ENCODE assay signal across 18 cellular contexts in the genomic region with DNA sequence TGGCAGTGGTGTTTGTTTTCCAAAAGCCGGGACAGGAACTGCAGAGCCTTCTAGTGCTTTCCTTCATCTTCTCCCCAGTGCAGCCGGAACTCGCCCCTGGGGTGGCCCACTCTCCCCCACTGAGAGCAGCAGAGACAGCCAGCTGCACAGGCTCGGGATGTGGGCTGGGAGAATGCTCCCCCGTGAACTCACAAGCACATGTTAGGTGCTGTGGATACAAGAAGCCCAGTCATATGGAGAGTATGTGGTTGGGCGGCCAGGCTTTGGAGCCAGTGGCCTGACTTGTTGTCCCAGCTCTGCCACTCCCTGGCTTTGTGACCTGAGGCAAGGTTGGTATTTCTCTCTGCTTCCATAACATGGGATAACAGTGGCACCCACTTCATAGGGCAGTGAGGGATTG. TPM values are rescaled to one million over a fixed set of nuclear protein-coding genes. Genes with fewer than 3 reads are reported as not detected.
A peak's percentile ranks its signal among the peaks of the same experiment; 100 is the strongest.
DNase-seq lines count a peak whose midpoint lies in the region; ATAC-seq, FAIRE-seq and TF ChIP-seq lines count a peak whose summit lies in the region.
"Had no signal": no experiment of that assay in that cellular context is flagged by ENCODE, and none has a peak within 500 bp of the region (broad histone marks: within the 10 kb centered on the region; RNA-seq: fewer than 3 reads in every experiment).

No MANE protein-coding gene starts in this region.

- H3K4me2 ChIP-seq in neural progenitor cell = no peak overlapping the region

- TF ChIP-seq CTCF in AG10803 (conservative IDR thresholded peaks at IDR 0.05; ENCODE audit: low read length) (no peak), neural progenitor cell (IDR thresholded peaks at IDR 0.05) (no peak), spleen (IDR thresholded peaks at IDR 0.05 in 8 of 11, conservative IDR thresholded peaks at IDR 0.05 in 3 of 11) (no peak)

- H3K36me3 ChIP-seq in SJSA1 (no peaks in the 10 kb centered on the region), neural progenitor cell (no peaks in the 10 kb centered on the region), spleen (no peaks in the 10 kb centered on the region)

- H3K4me3 ChIP-seq in AG10803 (ENCODE audit: low read length) = no peak overlapping the region
- no peak overlapping the region for H3K4me3 ChIP-seq in SJSA1
- H3K4me3 ChIP-seq in neural progenitor cell = no peak overlapping the region
- no peak overlapping the region for H3K4me3 ChIP-seq in spleen

- H4K20me1 ChIP-seq in neural progenitor cell (ENCODE audit: low read depth) = no peaks in the 10 kb centered on the region

- no peak overlapping the region for H2AFZ ChIP-seq in neural progenitor cell (replicated peaks)

- TF ChIP-seq POLR2A in spleen (IDR thresholded peaks at IDR 0.05) (no peak), GM12892 (IDR thresholded peaks at IDR 0.05; ENCODE audit: low read depth, low read length) (no peak)

- no peaks in the 10 kb centered on the region for H3K9me3 ChIP-seq in SJSA1 (replicated peaks)
- H3K9me3 ChIP-seq in neural progenitor cell (ENCODE audit: low read depth) = no peaks in the 10 kb centered on the region
- H3K9me3 ChIP-seq in spleen = no peaks in the 10 kb centered on the region

- 72 to 92% (median 84%) methylated on average over 6 of the region's 6 CpGs for WGBS in spleen, 5 donors

- H3K4me1 ChIP-seq in SJSA1 (replicated peaks) = peaks cover 14% of the 10 kb centered on the region
- no peaks in the 10 kb centered on the region for H3K4me1 ChIP-seq in neural progenitor cell
- H3K4me1 ChIP-seq in spleen = peaks cover 3 to 37% (median 25%) of the 10 kb centered on the region in 6 donors

- no peaks in the 10 kb centered on the region for H3K27me3 ChIP-seq in SJSA1 (replicated peaks)
- peaks cover 3% of the 10 kb centered on the region for H3K27me3 ChIP-seq in neural progenitor cell
- no peaks in the 10 kb centered on the region for H3K27me3 ChIP-seq in spleen (replicated peaks in 1 of 7)

- no peak overlapping the region for H3K9ac ChIP-seq in neural progenitor cell

- ATAC-seq in HG03439 (IDR thresholded peaks at IDR 0.05; ENCODE audit: unreplicated experiment) = no peak

- H3K27ac Mint-ChIP-seq in neural progenitor cell = peak overlapping the region; percentile 47
- H3K27ac Mint-ChIP-seq: activated CD4-positive, alpha-beta memory T cell treated with anti-CD3 and anti-CD28 coated beads, Interleukin-2, amount 10 ng/mL, durations not matched to agents 7 days and 5 days; activated T-helper 2 cell treated with anti-CD3 and anti-CD28 coated beads, Interferon-gamma antibody, Interleukin-2, Interleukin-4, amounts not matched to agents 10 μg/mL and 5 μg/mL and 100 μg/mL, durations not matched to agents 14 hours and 24 hours and 36 hours; memory B cell had no signal

- intact Hi-C loops in spleen (cut with DNase I; ENCODE audit: low total_unique reads) = no loop called here

- H3K4me1 Mint-ChIP-seq in neural progenitor cell = peaks cover 15% of the 10 kb centered on the region

- H3K27me3 Mint-ChIP-seq in neural progenitor cell (ENCODE audit: insufficient read depth, low read depth) = peaks cover 8% of the 10 kb centered on the region

- no peaks in the 10 kb centered on the region for H3K9me3 Mint-ChIP-seq in neural progenitor cell
- H3K9me3 Mint-ChIP-seq: activated CD4-positive, alpha-beta memory T cell treated with anti-CD3 and anti-CD28 coated beads, Interleukin-2, amount 10 ng/mL, durations not matched to agents 7 days and 5 days; activated T-helper 2 cell treated with anti-CD3 and anti-CD28 coated beads, Interferon-gamma antibody, Interleukin-2, Interleukin-4, amounts not matched to agents 10 μg/mL and 5 μg/mL and 100 μg/mL, durations not matched to agents 14 hours and 24 hours and 36 hours; memory B cell had no signal

- no peak for FAIRE-seq in GM12892 (lab: Jason Lieb, UNC)
- FAIRE-seq: endometrium had no signal

- no peaks in the 10 kb centered on the region for H3K36me3 Mint-ChIP-seq in neural progenitor cell
- H3K36me3 Mint-ChIP-seq: memory B cell had no signal

- DNase-seq in AG10803 (ENCODE audit: low read depth) = peak; percentile 37
- no peak for DNase-seq in SJSA1 (ENCODE audit: low read depth in 1 of 2, low spot score in 2 of 2)
- no peak for DNase-seq in epithelial cell of prostate (ENCODE audit: low read depth, low spot score)
- DNase-seq in neural progenitor cell (ENCODE audit: low spot score) = no peak
- DNase-seq in spleen = no peak
- DNase-seq in NCI-H2171 treated with DMSO at 0.1 percent for 48 hours (lab: John Stamatoyannopoulos, UW) = no peak
- DNase-seq in GM12892 (ENCODE audit: insufficient read length) = no peak
- DNase-seq: activated CD4-positive, alpha-beta memory T cell treated with anti-CD3 and anti-CD28 coated beads, Interleukin-2, amount 10 ng/mL, durations not matched to agents 7 days and 5 days; AML-193; anterior cingulate cortex; KG1; NCI-H82; stimulated activated CD8-positive, alpha-beta memory T cell treated with anti-CD3 and anti-CD28 coated beads, Interleukin-4, amount 100 ng/mL, for 48 hours; T1000 had no signal

- H3K27ac ChIP-seq in SJSA1 (peak overlapping the region; percentile 35; the same call in 1 of the 2 replicates), epithelial cell of prostate (peak overlapping the region; percentile 54), neural progenitor cell (no peak overlapping the region), spleen (no peak overlapping the region)

- H3K4me3 Mint-ChIP-seq in neural progenitor cell = no peak overlapping the region
- H3K4me3 Mint-ChIP-seq: activated CD4-positive, alpha-beta memory T cell treated with anti-CD3 and anti-CD28 coated beads, Interleukin-2, amount 10 ng/mL, durations not matched to agents 7 days and 5 days; memory B cell had no signal

- H3F3A ChIP-seq in neural progenitor cell (ENCODE audit: low read depth) = no peaks in the 10 kb centered on the region

- H3K79me2 ChIP-seq in neural progenitor cell (ENCODE audit: low read depth) = no peaks in the 10 kb centered on the region

RNA-seq across cellular contexts. Expression of gene KIAA0232, which starts 9.4 kb away (rescaled TPM):
- total RNA-seq in SJSA1 (2014; rRNA removed; shearing (Covaris generic)) = 7.7 and 19.8 TPM in 2 replicates
- 42.9 and 52.2 TPM in 2 replicates for total RNA-seq in neural progenitor cell (ENCODE audit: low replicate concordance)
- total RNA-seq in spleen = 10 to 100 TPM; 28.0 to 50.6 (median 46.7) TPM
- polyA plus RNA-seq in spleen = 1 to 10 TPM; 3.2 to 5.9 (median 3.3) TPM
- 8.2 TPM for polyA plus RNA-seq in GM12892 (2012; ENCODE audit: missing spikeins)

RNA-seq across cellular contexts. Expression of gene BLOC1S4, which starts 57.1 kb away (rescaled TPM):
- 14.4 and 25.0 TPM in 2 replicates for total RNA-seq in SJSA1 (2014; rRNA removed; shearing (Covaris generic))
- total RNA-seq in neural progenitor cell (ENCODE audit: low replicate concordance) (10.5 and 24.6 TPM in 2 replicates), spleen (10 to 100 TPM; 13.4 to 24.2 (median 16.7) TPM)
- polyA plus RNA-seq in spleen = 10 to 100 TPM; 19.6 to 22.8 (median 20.3) TPM
- 8.6 TPM for polyA plus RNA-seq in GM12892 (2012; ENCODE audit: missing spikeins)

Comparison
In these comparisons a context has a peak if more than half of its experiments do, and no peak if none do; other contexts are left out.
1. H3K27ac ChIP-seq: peak in SJSA1 (single experiment) and epithelial cell of prostate (single experiment); none in neural progenitor cell (single experiment) and spleen (0 of 8).